Comparison of ENCODE assay signal across 8 cellular contexts in genomic region chr1:181101581-181102226, GRCh38. TPM values are rescaled to one million over a fixed set of nuclear protein-coding genes. Genes with fewer than 3 reads are reported as not detected.
DNase-seq lines count a peak whose midpoint lies in the region; ATAC-seq and TF ChIP-seq lines count a peak whose summit lies in the region.

No MANE protein-coding gene starts in this region.

- no peaks in the 10 kb centered on the region for H3K79me2 ChIP-seq in GM23338 (replicated peaks; ENCODE audit: insufficient read depth)

- H3K36me3 ChIP-seq in GM23338 (ENCODE audit: insufficient read depth) (no peaks in the 10 kb centered on the region), Peyer's patch (no peaks in the 10 kb centered on the region)

- no peaks in the 10 kb centered on the region; the same call in 1 of the 2 replicates for H4K20me1 ChIP-seq in GM23338 (replicated peaks; ENCODE audit: insufficient read depth)

- peaks cover 74% of the 10 kb centered on the region for H3K4me1 ChIP-seq in GM23338 (ENCODE audit: insufficient read depth)
- peaks cover 0 to 18% (median 8%) of the 10 kb centered on the region in 4 donors for H3K4me1 ChIP-seq in Peyer's patch

- H3K9me3 Mint-ChIP-seq in GM23338 (no peaks in the 10 kb centered on the region; the same call in 2 of the 3 replicates), brain (peaks cover 0 to 8% (median 0%) of the 10 kb centered on the region in 5 experiments), neural crest cell (peaks cover 4% of the 10 kb centered on the region)
- H3K9me3 Mint-ChIP-seq in effector memory CD8-positive, alpha-beta T cell: no peaks in the 10 kb centered on the region

- H3K27me3 ChIP-seq in GM23338 (ENCODE audit: insufficient read depth) (peaks cover 82% of the 10 kb centered on the region), Peyer's patch (no peaks in the 10 kb centered on the region)

- peaks cover 21% of the 10 kb centered on the region; the same call in 1 of the 2 replicates for H3F3A ChIP-seq in GM23338 (replicated peaks; ENCODE audit: low read depth)

- H3K27ac ChIP-seq in GM23338 (ENCODE audit: low read depth): peak overlapping the region; percentile 95
- peak overlapping the region in 1 of 4 donors; percentile 28 for H3K27ac ChIP-seq in Peyer's patch

- H3K4me3 Mint-ChIP-seq in GM23338: peak overlapping the region; percentile 71
- H3K4me3 Mint-ChIP-seq in brain: peak overlapping the region in 3 of 5 experiments; percentile 15 to 62 (median 26)
- H3K4me3 Mint-ChIP-seq in neural crest cell: peak overlapping the region; percentile 38
- H3K4me3 Mint-ChIP-seq in effector memory CD8-positive, alpha-beta T cell: no peak overlapping the region

- peak overlapping the region; percentile 79 for H3K4me2 ChIP-seq in GM23338

- H3K36me3 Mint-ChIP-seq in GM23338 (ENCODE audit: low read depth) (peaks cover 4% of the 10 kb centered on the region; the same call in 1 of the 3 replicates), brain (no peaks in the 10 kb centered on the region), neural crest cell (ENCODE audit: low read depth) (no peaks in the 10 kb centered on the region)
- H3K36me3 Mint-ChIP-seq in effector memory CD8-positive, alpha-beta T cell (ENCODE audit: insufficient read depth): peaks cover 22% of the 10 kb centered on the region

- H3K4me3 ChIP-seq in GM23338 (peak overlapping the region; percentile 54), Peyer's patch (no peak overlapping the region)

- no peaks in the 10 kb centered on the region for H3K9me2 ChIP-seq in GM23338 (ENCODE audit: insufficient read depth)

- H3K9me3 ChIP-seq in Peyer's patch: no peaks in the 10 kb centered on the region

- TF ChIP-seq CTCF in GM23338 (conservative IDR thresholded peaks at IDR 0.05; ENCODE audit: low read depth in 2 of 2) (no peak), brain (conservative IDR thresholded peaks at IDR 0.05) (no peak), neural crest cell (conservative IDR thresholded peaks at IDR 0.05) (no peak), Peyer's patch (IDR thresholded peaks at IDR 0.05) (no peak)

- H2AFZ ChIP-seq in GM23338: no peak overlapping the region

- ATAC-seq in GM23338 (peak; percentile 34), HG03521 (IDR thresholded peaks at IDR 0.05; ENCODE audit: unreplicated experiment) (no peak)
- no peak for ATAC-seq in effector memory CD8-positive, alpha-beta T cell (replicated peaks)

- no peak for TF ChIP-seq POLR2A in Peyer's patch (IDR thresholded peaks at IDR 0.05)

- DNase-seq in GM23338 (ENCODE audit: low spot score) (peak; percentile 93), NCI-H2196 (lab: John Stamatoyannopoulos, UW; ENCODE audit: unreplicated experiment) (peak; percentile 22), neural crest cell (ENCODE audit: low read depth, low spot score) (no peak), Peyer's patch (no peak), cerebellum (ENCODE audit: low spot score) (no peak)
- no peak for DNase-seq in effector memory CD8-positive, alpha-beta T cell

- peaks cover 83% of the 10 kb centered on the region for H3K4me1 Mint-ChIP-seq in GM23338
- peaks cover 92% of the 10 kb centered on the region for H3K4me1 Mint-ChIP-seq in brain
- H3K4me1 Mint-ChIP-seq in neural crest cell: peaks cover 66% of the 10 kb centered on the region
- H3K4me1 Mint-ChIP-seq in effector memory CD8-positive, alpha-beta T cell (ENCODE audit: low read depth in 2 of 2): peaks cover 30 to 42% of the 10 kb centered on the region in 2 donors

- H3K27ac Mint-ChIP-seq in GM23338 (peak overlapping the region; percentile 96), brain (peak overlapping the region in 4 of 5 experiments; percentile 46 to 99 (median 92)), neural crest cell (ENCODE audit: unreplicated experiment) (no peak overlapping the region)
- H3K27ac Mint-ChIP-seq in effector memory CD8-positive, alpha-beta T cell: peak overlapping the region in 1 of 2 donors; percentile 75

- H3K27me3 Mint-ChIP-seq in GM23338 (ENCODE audit: insufficient read depth, low read depth, poor library complexity): peaks cover 48% of the 10 kb centered on the region
- peaks cover 7% of the 10 kb centered on the region for H3K27me3 Mint-ChIP-seq in brain
- H3K27me3 Mint-ChIP-seq in neural crest cell (ENCODE audit: low read depth): peaks cover 19% of the 10 kb centered on the region
- H3K27me3 Mint-ChIP-seq in effector memory CD8-positive, alpha-beta T cell: no peaks in the 10 kb centered on the region

TF ChIP-seq in GM23338, 12 proteins besides CTCF, POLR2A, EP300 and RAD21:
- TF ChIP-seq ZNF114 (CRISPR knock-in tag; IDR thresholded peaks at IDR 0.05): no peak
- TF ChIP-seq, protein P1, sequence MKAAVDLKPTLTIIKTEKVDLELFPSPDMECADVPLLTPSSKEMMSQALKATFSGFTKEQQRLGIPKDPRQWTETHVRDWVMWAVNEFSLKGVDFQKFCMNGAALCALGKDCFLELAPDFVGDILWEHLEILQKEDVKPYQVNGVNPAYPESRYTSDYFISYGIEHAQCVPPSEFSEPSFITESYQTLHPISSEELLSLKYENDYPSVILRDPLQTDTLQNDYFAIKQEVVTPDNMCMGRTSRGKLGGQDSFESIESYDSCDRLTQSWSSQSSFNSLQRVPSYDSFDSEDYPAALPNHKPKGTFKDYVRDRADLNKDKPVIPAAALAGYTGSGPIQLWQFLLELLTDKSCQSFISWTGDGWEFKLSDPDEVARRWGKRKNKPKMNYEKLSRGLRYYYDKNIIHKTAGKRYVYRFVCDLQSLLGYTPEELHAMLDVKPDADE (IDR thresholded peaks at IDR 0.05): 0 out of 2 replicates have a peak, but pooled peaks have one; percentile 11
- TF ChIP-seq, protein P2, sequence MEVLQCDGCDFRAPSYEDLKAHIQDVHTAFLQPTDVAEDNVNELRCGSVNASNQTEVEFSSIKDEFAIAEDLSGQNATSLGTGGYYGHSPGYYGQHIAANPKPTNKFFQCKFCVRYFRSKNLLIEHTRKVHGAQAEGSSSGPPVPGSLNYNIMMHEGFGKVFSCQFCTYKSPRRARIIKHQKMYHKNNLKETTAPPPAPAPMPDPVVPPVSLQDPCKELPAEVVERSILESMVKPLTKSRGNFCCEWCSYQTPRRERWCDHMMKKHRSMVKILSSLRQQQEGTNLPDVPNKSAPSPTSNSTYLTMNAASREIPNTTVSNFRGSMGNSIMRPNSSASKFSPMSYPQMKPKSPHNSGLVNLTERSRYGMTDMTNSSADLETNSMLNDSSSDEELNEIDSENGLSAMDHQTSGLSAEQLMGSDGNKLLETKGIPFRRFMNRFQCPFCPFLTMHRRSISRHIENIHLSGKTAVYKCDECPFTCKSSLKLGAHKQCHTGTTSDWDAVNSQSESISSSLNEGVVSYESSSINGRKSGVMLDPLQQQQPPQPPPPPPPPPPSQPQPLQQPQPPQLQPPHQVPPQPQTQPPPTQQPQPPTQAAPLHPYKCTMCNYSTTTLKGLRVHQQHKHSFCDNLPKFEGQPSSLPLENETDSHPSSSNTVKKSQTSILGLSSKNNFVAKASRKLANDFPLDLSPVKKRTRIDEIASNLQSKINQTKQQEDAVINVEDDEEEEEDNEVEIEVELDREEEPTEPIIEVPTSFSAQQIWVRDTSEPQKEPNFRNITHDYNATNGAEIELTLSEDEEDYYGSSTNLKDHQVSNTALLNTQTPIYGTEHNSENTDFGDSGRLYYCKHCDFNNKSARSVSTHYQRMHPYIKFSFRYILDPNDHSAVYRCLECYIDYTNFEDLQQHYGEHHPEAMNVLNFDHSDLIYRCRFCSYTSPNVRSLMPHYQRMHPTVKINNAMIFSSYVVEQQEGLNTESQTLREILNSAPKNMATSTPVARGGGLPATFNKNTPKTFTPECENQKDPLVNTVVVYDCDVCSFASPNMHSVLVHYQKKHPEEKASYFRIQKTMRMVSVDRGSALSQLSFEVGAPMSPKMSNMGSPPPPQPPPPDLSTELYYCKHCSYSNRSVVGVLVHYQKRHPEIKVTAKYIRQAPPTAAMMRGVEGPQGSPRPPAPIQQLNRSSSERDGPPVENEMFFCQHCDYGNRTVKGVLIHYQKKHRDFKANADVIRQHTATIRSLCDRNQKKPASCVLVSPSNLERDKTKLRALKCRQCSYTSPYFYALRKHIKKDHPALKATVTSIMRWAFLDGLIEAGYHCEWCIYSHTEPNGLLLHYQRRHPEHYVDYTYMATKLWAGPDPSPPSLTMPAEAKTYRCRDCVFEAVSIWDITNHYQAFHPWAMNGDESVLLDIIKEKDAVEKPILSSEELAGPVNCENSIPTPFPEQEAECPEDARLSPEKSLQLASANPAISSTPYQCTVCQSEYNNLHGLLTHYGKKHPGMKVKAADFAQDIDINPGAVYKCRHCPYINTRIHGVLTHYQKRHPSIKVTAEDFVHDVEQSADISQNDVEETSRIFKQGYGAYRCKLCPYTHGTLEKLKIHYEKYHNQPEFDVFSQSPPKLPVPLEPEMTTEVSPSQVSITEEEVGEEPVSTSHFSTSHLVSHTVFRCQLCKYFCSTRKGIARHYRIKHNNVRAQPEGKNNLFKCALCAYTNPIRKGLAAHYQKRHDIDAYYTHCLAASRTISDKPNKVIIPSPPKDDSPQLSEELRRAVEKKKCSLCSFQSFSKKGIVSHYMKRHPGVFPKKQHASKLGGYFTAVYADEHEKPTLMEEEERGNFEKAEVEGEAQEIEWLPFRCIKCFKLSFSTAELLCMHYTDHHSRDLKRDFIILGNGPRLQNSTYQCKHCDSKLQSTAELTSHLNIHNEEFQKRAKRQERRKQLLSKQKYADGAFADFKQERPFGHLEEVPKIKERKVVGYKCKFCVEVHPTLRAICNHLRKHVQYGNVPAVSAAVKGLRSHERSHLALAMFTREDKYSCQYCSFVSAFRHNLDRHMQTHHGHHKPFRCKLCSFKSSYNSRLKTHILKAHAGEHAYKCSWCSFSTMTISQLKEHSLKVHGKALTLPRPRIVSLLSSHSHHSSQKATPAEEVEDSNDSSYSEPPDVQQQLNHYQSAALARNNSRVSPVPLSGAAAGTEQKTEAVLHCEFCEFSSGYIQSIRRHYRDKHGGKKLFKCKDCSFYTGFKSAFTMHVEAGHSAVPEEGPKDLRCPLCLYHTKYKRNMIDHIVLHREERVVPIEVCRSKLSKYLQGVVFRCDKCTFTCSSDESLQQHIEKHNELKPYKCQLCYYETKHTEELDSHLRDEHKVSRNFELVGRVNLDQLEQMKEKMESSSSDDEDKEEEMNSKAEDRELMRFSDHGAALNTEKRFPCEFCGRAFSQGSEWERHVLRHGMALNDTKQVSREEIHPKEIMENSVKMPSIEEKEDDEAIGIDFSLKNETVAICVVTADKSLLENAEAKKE (CRISPR knock-in tag; IDR thresholded peaks at IDR 0.05): peak; percentile 84

RNA-seq across cellular contexts. Expression of gene IER5, which starts 13.2 kb away (rescaled TPM):
- 8.3 and 9.5 TPM in 2 replicates for total RNA-seq in GM23338 (2014; rRNA removed; shearing (Covaris generic))
- polyA plus RNA-seq in GM23338 (2016; fragmentation: Nextera tagmentation; extraction: Ambion mirVana) (3.8 and 4.6 TPM in 2 replicates), brain (ENCODE audit: insufficient read depth, low read depth, low replicate concordance) (12.4 TPM)
- total RNA-seq in neural crest cell (7.5 and 7.7 TPM in 2 replicates), Peyer's patch (10 to 100 TPM in 1 of 4 donors, 1 to 10 TPM in 3; 6.3 to 10.7 (median 8.2) TPM), cerebellum (13.7 TPM)

Comparison
In these comparisons a context has a peak if more than half of its experiments do, and no peak if none do; other contexts are left out.
1. DNase-seq: peak in GM23338 (single experiment) and NCI-H2196 (single experiment); none in neural crest cell (single experiment), effector memory CD8-positive, alpha-beta T cell (0 of 3), Peyer's patch (0 of 3) and cerebellum (single experiment).
2. H3K4me3 Mint-ChIP-seq: peak in GM23338 (single experiment), brain (3 of 5) and neural crest cell (single experiment); none in effector memory CD8-positive, alpha-beta T cell (0 of 2).